Comparison of ENCODE assay signal across 13 cellular contexts in genomic region chr14:104206281-104206904, GRCh38.
DNase-seq lines count a peak whose midpoint lies in the region; ATAC-seq and TF ChIP-seq lines count a peak whose summit lies in the region.
"Had no signal": no experiment of that assay in that cellular context is flagged by ENCODE, and none has a peak within 500 bp of the region (broad histone marks: within the 10 kb centered on the region; RNA-seq: fewer than 3 reads in every experiment).

No MANE protein-coding gene starts in this region.

- TF ChIP-seq CTCF in RWPE2 (IDR thresholded peaks at IDR 0.05; ENCODE audit: poor library complexity, severe bottlenecking) (no peak), glutamatergic neuron (IDR thresholded peaks at IDR 0.05; ENCODE audit: partially characterized antibody, unreplicated experiment) (no peak)

- intact Hi-C loops in activated naive CD4-positive, alpha-beta T cell treated with anti-CD3 and anti-CD28 coated beads for 36 hours (cut with micrococcal nuclease): no loop called here

- CTCF ChIA-PET in activated naive CD4-positive, alpha-beta T cell treated with anti-CD3 and anti-CD28 coated beads for 36 hours (lab: Charles Lee): no interaction called here

- H3K36me3 Mint-ChIP-seq in glutamatergic neuron (ENCODE audit: unreplicated experiment): no peaks in the 10 kb centered on the region
- H3K36me3 Mint-ChIP-seq in activated naive CD4-positive, alpha-beta T cell treated with anti-CD3 and anti-CD28 coated beads for 36 hours (ENCODE audit: low read depth): no peaks in the 10 kb centered on the region

- no peaks in the 10 kb centered on the region for H3K4me1 Mint-ChIP-seq in glutamatergic neuron (ENCODE audit: low read depth, unreplicated experiment)
- H3K4me1 Mint-ChIP-seq in activated naive CD4-positive, alpha-beta T cell treated with anti-CD3 and anti-CD28 coated beads for 36 hours (ENCODE audit: low read depth): no peaks in the 10 kb centered on the region

- H3K4me3 ChIP-seq in RWPE2 (ENCODE audit: severe bottlenecking): no peak overlapping the region
- H3K4me3 ChIP-seq: cardiac muscle cell had no signal

- H3K4me1 ChIP-seq in RWPE2 (ENCODE audit: insufficient read depth, poor library complexity, severe bottlenecking): no peaks in the 10 kb centered on the region

- ATAC-seq in RWPE2 (ENCODE audit: low read depth) (peak; percentile 28; the same call in 2 of the 3 replicates), HG02571 (IDR thresholded peaks at IDR 0.05; ENCODE audit: unreplicated experiment) (no peak)
- ATAC-seq: activated T-cell treated with anti-CD3 and anti-CD28 coated beads, Interleukin-2, amount 50 U/mL, for 4 hours; Panc1 had no signal

- H3K36me3 ChIP-seq in RWPE2 (ENCODE audit: low read depth): no peaks in the 10 kb centered on the region
- H3K36me3 ChIP-seq: cardiac muscle cell had no signal

- peaks cover 2% of the 10 kb centered on the region for H3K9me3 Mint-ChIP-seq in glutamatergic neuron (ENCODE audit: unreplicated experiment)
- H3K9me3 Mint-ChIP-seq in activated naive CD4-positive, alpha-beta T cell treated with anti-CD3 and anti-CD28 coated beads for 36 hours: no peaks in the 10 kb centered on the region
- H3K9me3 Mint-ChIP-seq: activated T-cell treated with anti-CD3 and anti-CD28 coated beads, Interleukin-2, amount 50 U/mL, for 4 hours had no signal

- H3K27me3 ChIP-seq in RWPE2 (ENCODE audit: insufficient read depth, poor library complexity, severe bottlenecking): peaks cover 22% of the 10 kb centered on the region
- H3K27me3 ChIP-seq: cardiac muscle cell had no signal

- H3K27ac ChIP-seq in RWPE2 (ENCODE audit: poor library complexity, severe bottlenecking): no peak overlapping the region

- H3K27me3 Mint-ChIP-seq in glutamatergic neuron (ENCODE audit: unreplicated experiment): peaks cover 5% of the 10 kb centered on the region
- H3K27me3 Mint-ChIP-seq in activated naive CD4-positive, alpha-beta T cell treated with anti-CD3 and anti-CD28 coated beads for 36 hours (ENCODE audit: low read depth): no peaks in the 10 kb centered on the region

- no peak overlapping the region for H3K27ac Mint-ChIP-seq in glutamatergic neuron (ENCODE audit: unreplicated experiment)
- H3K27ac Mint-ChIP-seq in activated naive CD4-positive, alpha-beta T cell treated with anti-CD3 and anti-CD28 coated beads for 36 hours: no peak overlapping the region

- DNase-seq in NCI-H748 (lab: John Stamatoyannopoulos, UW; ENCODE audit: unreplicated experiment) (peak; percentile 56), NCI-H748 treated with DMSO at 0.1 percent for 48 hours (lab: John Stamatoyannopoulos, UW) (no peak), RWPE2 (ENCODE audit: low spot score) (no peak), iPS-NIHi11 (ENCODE audit: low spot score) (peak; percentile 67), superior temporal gyrus (ENCODE audit: extremely low spot score) (peak; percentile 34), glutamatergic neuron (no peak)
- no peak for DNase-seq in activated naive CD4-positive, alpha-beta T cell treated with anti-CD3 and anti-CD28 coated beads for 36 hours
- DNase-seq: ACHN; activated T-cell treated with anti-CD3 and anti-CD28 coated beads, Interleukin-2, amount 50 U/mL, for 4 hours; stimulated activated CD4-positive, alpha-beta T cell treated with anti-CD3 and anti-CD28 coated beads, Interleukin-2, amount 100 ng/mL, for 24 hours had no signal

- no peak overlapping the region for H3K4me3 Mint-ChIP-seq in glutamatergic neuron (ENCODE audit: unreplicated experiment)
- H3K4me3 Mint-ChIP-seq in activated naive CD4-positive, alpha-beta T cell treated with anti-CD3 and anti-CD28 coated beads for 36 hours: no peak overlapping the region
- H3K4me3 Mint-ChIP-seq: activated T-cell treated with anti-CD3 and anti-CD28 coated beads, Interleukin-2, amount 50 U/mL, for 4 hours had no signal

- H3K9me3 ChIP-seq in RWPE2 (ENCODE audit: severe bottlenecking): no peaks in the 10 kb centered on the region

Comparison
In these comparisons a context has a peak if more than half of its experiments do, and no peak if none do; other contexts are left out.
1. DNase-seq: peak in NCI-H748 (single experiment), iPS-NIHi11 (single experiment) and superior temporal gyrus (single experiment); none in NCI-H748 treated with DMSO at 0.1 percent for 48 hours (single experiment), RWPE2 (single experiment), glutamatergic neuron (single experiment) and activated naive CD4-positive, alpha-beta T cell treated with anti-CD3 and anti-CD28 coated beads for 36 hours (single experiment).